Comparison of ENCODE assay signal across 15 cellular contexts in genomic region chr1:226784081-226785049, GRCh38. TPM values are rescaled to one million over a fixed set of nuclear protein-coding genes. Genes with fewer than 3 reads are reported as not detected.
DNase-seq lines count a peak whose midpoint lies in the region; ATAC-seq and TF ChIP-seq lines count a peak whose summit lies in the region.
"Had no signal": no experiment of that assay in that cellular context is flagged by ENCODE, and none has a peak within 500 bp of the region (broad histone marks: within the 10 kb centered on the region; RNA-seq: fewer than 3 reads in every experiment).

No MANE protein-coding gene starts in this region.

- H3K27me3 ChIP-seq in HAP-1 (ENCODE audit: low read depth) (no peaks in the 10 kb centered on the region), esophagus squamous epithelium (no peaks in the 10 kb centered on the region), osteoblast (ENCODE audit: insufficient read depth, low read length) (peaks cover 25% of the 10 kb centered on the region)
- H3K27me3 ChIP-seq: BLaER1 treated with 17β-estradiol and CSF1 and Interleukin-3, amounts not matched to agents 10 nM and 100 nM had no signal

- H3K9me3 ChIP-seq in HAP-1 (no peaks in the 10 kb centered on the region), esophagus squamous epithelium (no peaks in the 10 kb centered on the region), osteoblast (ENCODE audit: low read depth, low read length) (no peaks in the 10 kb centered on the region)
- H3K9me3 ChIP-seq: BLaER1 treated with 17β-estradiol and CSF1 and Interleukin-3, amounts not matched to agents 10 nM and 100 nM had no signal

- H3K36me3 ChIP-seq in HAP-1 (replicated peaks) (no peaks in the 10 kb centered on the region), esophagus squamous epithelium (no peaks in the 10 kb centered on the region), osteoblast (ENCODE audit: insufficient read depth, low read length) (no peaks in the 10 kb centered on the region)
- H3K36me3 ChIP-seq: BLaER1 treated with 17β-estradiol and CSF1 and Interleukin-3, amounts not matched to agents 10 nM and 100 nM had no signal

- H3K27ac ChIP-seq in esophagus squamous epithelium = peak overlapping the region in 3 of 4 donors; percentile 51 to 81 (median 64)
- H3K27ac ChIP-seq in osteoblast (ENCODE audit: low read depth, low read length) = no peak overlapping the region
- H3K27ac ChIP-seq: BLaER1 treated with 17β-estradiol and CSF1 and Interleukin-3, amounts not matched to agents 10 nM and 100 nM had no signal

- ATAC-seq in HG03571 (IDR thresholded peaks at IDR 0.05; ENCODE audit: unreplicated experiment) = no peak

- no peak for TF ChIP-seq POLR2A in esophagus squamous epithelium (IDR thresholded peaks at IDR 0.05)

- H2AFZ ChIP-seq in osteoblast (ENCODE audit: low read length) = no peak overlapping the region

- POLR2A ChIA-PET in GM10248 (lab: Yijun Ruan, JAX) = no interaction called here

- H3K4me2 ChIP-seq in osteoblast (ENCODE audit: insufficient read depth, low read length) = no peak overlapping the region
- H3K4me2 ChIP-seq: BLaER1 treated with 17β-estradiol and CSF1 and Interleukin-3, amounts not matched to agents 10 nM and 100 nM had no signal

- in situ Hi-C loops in HAP-1 (cut with MboI; ENCODE audit: low sequenced_read_pairs) = no loop called here

- H3K4me1 ChIP-seq in HAP-1 (peaks cover 15% of the 10 kb centered on the region), esophagus squamous epithelium (peaks cover 0 to 18% (median 10%) of the 10 kb centered on the region in 3 donors), osteoblast (ENCODE audit: insufficient read depth, low read length) (peaks cover 1% of the 10 kb centered on the region)
- H3K4me1 ChIP-seq: BLaER1 treated with 17β-estradiol and CSF1 and Interleukin-3, amounts not matched to agents 10 nM and 100 nM had no signal

- H3K4me3 ChIP-seq in HAP-1 = no peak overlapping the region
- no peak overlapping the region for H3K4me3 ChIP-seq in esophagus squamous epithelium
- H3K4me3 ChIP-seq in osteoblast (ENCODE audit: insufficient read depth, low read length) = no peak overlapping the region
- H3K4me3 ChIP-seq: BLaER1 treated with 17β-estradiol and CSF1 and Interleukin-3, amounts not matched to agents 10 nM and 100 nM had no signal

- H3K79me2 ChIP-seq in osteoblast (ENCODE audit: insufficient read depth, low read length) = no peaks in the 10 kb centered on the region

- DNase-seq in HAP-1 (ENCODE audit: low spot score in 2 of 2) (peak; percentile 79 to 89), NCI-H774 (lab: John Stamatoyannopoulos, UW) (peak; percentile 81), esophagus squamous epithelium (lab: John Stamatoyannopoulos, UW) (no peak), osteoblast (ENCODE audit: insufficient read length, low spot score, missing footprints) (peak; percentile 11), NCI-H1048 (lab: John Stamatoyannopoulos, UW) (no peak), GM10248 (ENCODE audit: extremely low spot score) (no peak)
- no peak for DNase-seq in stimulated activated CD4-positive, alpha-beta T cell treated with anti-CD3 and anti-CD28 coated beads, Interleukin-1b, Interleukin-23, amount 100 ng/mL, for 48 hours
- DNase-seq: activated CD4-positive, alpha-beta T cell treated with anti-CD3 and anti-CD28 coated beads, Interleukin-2, amount 50 U/mL, for 1 hour; activated naive CD8-positive, alpha-beta T cell treated with anti-CD3 and anti-CD28 coated beads for 36 hours; H7; immature natural killer cell; KG1; stimulated activated CD4-positive, alpha-beta T cell treated with anti-CD3 and anti-CD28 coated beads, Interleukin-2, amount 100 ng/mL, for 48 hours had no signal

- whole genome bisulfite sequencing in esophagus squamous epithelium, 2 donors = 57 to 67% methylated on average over 18 to 19 of the region's 19 CpGs

- CTCF ChIA-PET in GM10248 (lab: Yijun Ruan, JAX) = interaction anchor here (1.2 kb wide), 1 partner anchor 10 kb away, joined by 3 read pairs; no protein-coding TSS in a partner anchor

- TF ChIP-seq CTCF in esophagus squamous epithelium (IDR thresholded peaks at IDR 0.05) = no peak
- no peak for TF ChIP-seq CTCF in osteoblast (IDR thresholded peaks at IDR 0.05; ENCODE audit: extremely low read depth, low read depth, low read length)
- no peak for TF ChIP-seq CTCF in GM10248 (IDR thresholded peaks at IDR 0.05; ENCODE audit: control extremely low read depth, extremely low read depth, low read depth, missing control alignments)

- intact Hi-C loops in esophagus squamous epithelium (cut with DNase I) = no loop called here

- no peaks in the 10 kb centered on the region for H4K20me1 ChIP-seq in osteoblast (ENCODE audit: insufficient read depth, low read length)
- H4K20me1 ChIP-seq: BLaER1 treated with 17β-estradiol and CSF1 and Interleukin-3, amounts not matched to agents 10 nM and 100 nM had no signal

RNA-seq across cellular contexts. Expression of gene ITPKB, which starts 45.3 kb away (rescaled TPM):
- total RNA-seq in esophagus squamous epithelium (10 to 100 TPM; 10.7 to 22.3 (median 15.9) TPM), osteoblast (6.2 and 7.1 TPM in 2 replicates)

Comparison
In these comparisons a context has a peak if more than half of its experiments do, and no peak if none do; other contexts are left out.
1. DNase-seq: peak in HAP-1 (2 of 2), NCI-H774 (single experiment) and osteoblast (single experiment); none in esophagus squamous epithelium (single experiment), NCI-H1048 (single experiment), GM10248 (single experiment) and stimulated activated CD4-positive, alpha-beta T cell treated with anti-CD3 and anti-CD28 coated beads, Interleukin-1b, Interleukin-23, amount 100 ng/mL, for 48 hours (single experiment).